In genomic region chr19:47863514-47863936, GRCh38 we compare ENCODE assay signal across 8 cellular contexts. TPM values are rescaled to one million over a fixed set of nuclear protein-coding genes. Genes with fewer than 3 reads are reported as not detected.
DNase-seq lines count a peak whose midpoint lies in the region; ATAC-seq and TF ChIP-seq lines count a peak whose summit lies in the region.

No MANE protein-coding gene starts in this region.

- no peaks in the 10 kb centered on the region for H4K20me1 ChIP-seq in KMS-11 (ENCODE audit: insufficient read depth)

- CTCF ChIA-PET in RWPE1 (lab: Yijun Ruan, JAX): interaction anchor here (0.6 to 2.0 kb wide), 6 partner anchors 11 to 74 kb away, joined by 4 to 8 read pairs (median 5); no protein-coding TSS in a partner anchor

- H3K27ac ChIP-seq in KMS-11 (no peak overlapping the region), RWPE1 (no peak overlapping the region), foreskin keratinocyte (no peak overlapping the region)

- H3K4me1 ChIP-seq in KMS-11 (ENCODE audit: low read depth, poor library complexity, severe bottlenecking) (no peaks in the 10 kb centered on the region), foreskin keratinocyte (no peaks in the 10 kb centered on the region)

- POLR2A ChIA-PET in RWPE1 (lab: Yijun Ruan, JAX; ENCODE audit: low non-redundant PET): no interaction called here

- H3K27me3 ChIP-seq in KMS-11 (ENCODE audit: insufficient read depth, low read depth) (peaks cover 46% of the 10 kb centered on the region), foreskin keratinocyte (peaks cover 10% of the 10 kb centered on the region)

- no peaks in the 10 kb centered on the region for H3K79me2 ChIP-seq in KMS-11 (ENCODE audit: insufficient read depth, low read depth)

- H3K4me2 ChIP-seq in KMS-11: no peak overlapping the region

- H3K36me3 ChIP-seq in KMS-11 (ENCODE audit: insufficient read depth): no peaks in the 10 kb centered on the region

- peak; percentile 95 for TF ChIP-seq CTCF in KMS-11 (conservative IDR thresholded peaks at IDR 0.05; ENCODE audit: low read depth, low read length)
- TF ChIP-seq CTCF in RWPE1 (conservative IDR thresholded peaks at IDR 0.05; ENCODE audit: low read depth): peak; percentile 92
- peak; percentile 90 for TF ChIP-seq CTCF in foreskin keratinocyte (conservative IDR thresholded peaks at IDR 0.05)

- ATAC-seq in foreskin keratinocyte (peak; percentile 64), HG02571 (IDR thresholded peaks at IDR 0.05; ENCODE audit: unreplicated experiment) (no peak)

- no peak overlapping the region for H2AFZ ChIP-seq in KMS-11 (ENCODE audit: low read depth)

- no peak overlapping the region for H3K4me3 ChIP-seq in KMS-11 (IDR thresholded peaks at IDR 0.05; ENCODE audit: insufficient read depth, low read depth, low read length)

- DNase-seq in DMS114 treated with DMSO at 0.1 percent for 48 hours (lab: John Stamatoyannopoulos, UW; ENCODE audit: unreplicated experiment) (peak; percentile 57), RWPE1 (ENCODE audit: low spot score) (peak; percentile 83), foreskin keratinocyte (peak in 1 of 2 donors; percentile 35), non-pigmented ciliary epithelial cell (ENCODE audit: low read depth) (peak; percentile 15), superior temporal gyrus (ENCODE audit: extremely low spot score) (peak; percentile 86)
- peak; percentile 66 for DNase-seq in activated effector memory CD4-positive, alpha-beta T cell treated with Interleukin-2 at 50 U/mL for 16 hours

- H3K9ac ChIP-seq in KMS-11: no peak overlapping the region

RNA-seq across cellular contexts. Expression of gene TPRX2, which starts 4.5 kb away (rescaled TPM):
- not detected in 2 replicates for total RNA-seq in foreskin keratinocyte
- polyA plus RNA-seq in foreskin keratinocyte: not detected in 2 replicates

RNA-seq across cellular contexts. Expression of gene SULT2A1, which starts 22.6 kb away (rescaled TPM):
- total RNA-seq in foreskin keratinocyte: not detected in 2 replicates
- polyA plus RNA-seq in foreskin keratinocyte: not detected in 2 replicates

RNA-seq across cellular contexts. Expression of gene CRX, which starts 41.8 kb away (rescaled TPM):
- total RNA-seq in foreskin keratinocyte: not detected in 2 replicates
- not detected in 2 replicates for polyA plus RNA-seq in foreskin keratinocyte

RNA-seq across cellular contexts. Expression of gene TPRX1, which starts 59.2 kb away (rescaled TPM):
- total RNA-seq in foreskin keratinocyte: not detected in 2 replicates
- polyA plus RNA-seq in foreskin keratinocyte: not detected in 2 replicates
